Comparison of ENCODE assay signal across 19 cellular contexts in genomic region chr12:118958520-118958919, GRCh38.
"Had no signal": no experiment of that assay in that cellular context is flagged by ENCODE, and none has a peak within 500 bp of the region (broad histone marks: within the 10 kb centered on the region; RNA-seq: fewer than 3 reads in every experiment).

No MANE protein-coding gene starts in this region.

- FAIRE-seq: colon, endometrium, kidney, pancreas had no signal

- DNase-seq: activated B cell treated with CpG ODN at 0.5 μM for 24 hours; activated CD4-positive, alpha-beta T cell treated with anti-CD3 and anti-CD28 coated beads, Interleukin-2, amount 10 ng/mL, durations not matched to agents 24 days and 14 days; activated CD8-positive, alpha-beta memory T cell treated with anti-CD3 and anti-CD28 coated beads, Interleukin-2, amount 50 U/mL, for 4 hours; activated CD8-positive, alpha-beta T cell treated with anti-CD3 and anti-CD28 coated beads, Interleukin-2, amount 10 ng/mL, durations not matched to agents 7 days and 5 days; activated gamma-delta T cell; activated T-cell treated with anti-CD3 and anti-CD28 coated beads, Interleukin-2, amount 50 U/mL, for 72 hours; amygdala; body of pancreas; kidney; left ventricle myocardium superior; mucosa of descending colon; naive thymus-derived CD4-positive, alpha-beta T cell; pancreas; sigmoid colon; spleen; stimulated activated naive CD8-positive, alpha-beta T cell treated with anti-CD3 and anti-CD28 coated beads, Interleukin-15, amount 100 ng/mL, for 72 hours; upper lobe of right lung had no signal
